Comparison of ENCODE assay signal across 28 cellular contexts in genomic region chr15:68080783-68081182, GRCh38. TPM values are rescaled to one million over a fixed set of nuclear protein-coding genes. Genes with fewer than 3 reads are reported as not detected.
A peak's percentile ranks its signal among the peaks of the same experiment; 100 is the strongest.
DNase-seq lines count a peak whose midpoint lies in the region; ATAC-seq, FAIRE-seq and TF ChIP-seq lines count a peak whose summit lies in the region.
"Had no signal": no experiment of that assay in that cellular context is flagged by ENCODE, and none has a peak within 500 bp of the region (broad histone marks: within the 10 kb centered on the region; RNA-seq: fewer than 3 reads in every experiment).

No MANE protein-coding gene starts in this region.

- H3K27me3 Mint-ChIP-seq in mesothelial cell of epicardium (ENCODE audit: low read depth), result no peaks in the 10 kb centered on the region
- H3K27me3 Mint-ChIP-seq in type B pancreatic cell, result no peaks in the 10 kb centered on the region
- H3K27me3 Mint-ChIP-seq: CD8-positive, alpha-beta memory T cell; naive B cell had no signal

- CTCF ChIA-PET in HepG2 (lab: Yijun Ruan, JAX; ENCODE audit: low intra/inter-chr PET ratio, low total read pairs), result no interaction called here

- peaks cover 39% of the 10 kb centered on the region for H4K20me1 ChIP-seq in HepG2 (ENCODE audit: insufficient read depth, low read length)

- intact Hi-C loops in right lobe of liver (cut with DNase I) (no loop called here), HepG2 (cut with micrococcal nuclease; ENCODE audit: unreplicated experiment) (no loop called here)

- H3K27me3 ChIP-seq in right lobe of liver (no peaks in the 10 kb centered on the region), HepG2 (ENCODE audit: control insufficient read depth in 1 of 2, insufficient read depth in 2 of 2, low read length in 2 of 2) (no peaks in the 10 kb centered on the region; a peak in 1 of 5 replicates)
- H3K27me3 ChIP-seq: hepatocyte, left lung, MG63, pancreas, sigmoid colon, SJCRH30 had no signal

- H3K4me1 ChIP-seq in right lobe of liver (peaks cover 0 to 53% (median 8%) of the 10 kb centered on the region in 4 donors), HepG2 (ENCODE audit: insufficient read depth, low read length) (peaks cover 58% of the 10 kb centered on the region)
- H3K4me1 ChIP-seq: SJCRH30 had no signal

- H3K9me3 Mint-ChIP-seq in mesothelial cell of epicardium (no peaks in the 10 kb centered on the region), type B pancreatic cell (no peaks in the 10 kb centered on the region)
- H3K9me3 Mint-ChIP-seq: activated naive CD4-positive, alpha-beta T cell treated with anti-CD3 and anti-CD28 coated beads, Interleukin-2, amount 50 U/mL, for 72 hours; activated T-helper 1 cell treated with anti-CD3 and anti-CD28 coated beads, Interleukin-12 subunit alpha, Interleukin-12 subunit beta, Interleukin-2, Interleukin-4 antibody, amounts not matched to agents 30 ng/mL and 10 ng/mL and 1 ng/mL, durations not matched to agents 14 hours and 24 hours and 36 hours; CD8-positive, alpha-beta memory T cell; GM23338; naive B cell had no signal

- TF ChIP-seq POLR2A in right lobe of liver (IDR thresholded peaks at IDR 0.05), result no peak
- TF ChIP-seq POLR2A in HepG2 (IDR thresholded peaks at IDR 0.05; ENCODE audit: insufficient read depth in 1 of 2, low read depth in 2 of 2, low read length in 2 of 2), result no peak

- BruUV-seq in HepG2 (replicated peaks; lab: Mats Ljungman, UMichigan), result no TSS peak

- H3K9ac ChIP-seq in HepG2 (ENCODE audit: insufficient read depth, low read depth, low read length), result no peak overlapping the region

- TF ChIP-seq CTCF in right lobe of liver (IDR thresholded peaks at IDR 0.05) (no peak), HepG2 (CRISPR knock-in tag; IDR thresholded peaks at IDR 0.05) (no peak), mesothelial cell of epicardium (IDR thresholded peaks at IDR 0.05; ENCODE audit: unreplicated experiment) (no peak), type B pancreatic cell (conservative IDR thresholded peaks at IDR 0.05) (no peak)

- H3K27ac Mint-ChIP-seq in mesothelial cell of epicardium, result peak overlapping the region; percentile 48
- H3K27ac Mint-ChIP-seq in type B pancreatic cell, result peak overlapping the region; percentile 2
- H3K27ac Mint-ChIP-seq: activated naive CD4-positive, alpha-beta T cell treated with anti-CD3 and anti-CD28 coated beads, Interleukin-2, amount 50 U/mL, for 72 hours; activated T-helper 1 cell treated with anti-CD3 and anti-CD28 coated beads, Interleukin-12 subunit alpha, Interleukin-12 subunit beta, Interleukin-2, Interleukin-4 antibody, amounts not matched to agents 30 ng/mL and 10 ng/mL and 1 ng/mL, durations not matched to agents 14 hours and 24 hours and 36 hours had no signal

- peaks cover 97% of the 10 kb centered on the region for H3K79me2 ChIP-seq in HepG2 (ENCODE audit: insufficient read depth, low read length)

- H3K4me3 Mint-ChIP-seq in mesothelial cell of epicardium, result no peak overlapping the region
- H3K4me3 Mint-ChIP-seq in type B pancreatic cell, result no peak overlapping the region
- H3K4me3 Mint-ChIP-seq: activated T-helper 1 cell treated with anti-CD3 and anti-CD28 coated beads, Interleukin-12 subunit alpha, Interleukin-12 subunit beta, Interleukin-2, Interleukin-4 antibody, amounts not matched to agents 30 ng/mL and 10 ng/mL and 1 ng/mL, durations not matched to agents 14 hours and 24 hours and 36 hours; GM23338 had no signal

- H3K4me2 ChIP-seq in HepG2 (ENCODE audit: low read depth, low read length), result no peak overlapping the region
- H3K4me2 ChIP-seq: GM23338, hepatocyte had no signal

- POLR2A ChIA-PET in HepG2 (lab: Yijun Ruan, JAX), result no interaction called here

- H3K9me3 ChIP-seq in right lobe of liver (no peaks in the 10 kb centered on the region), HepG2 (ENCODE audit: low read length) (no peaks in the 10 kb centered on the region)
- H3K9me3 ChIP-seq: left lung, MG63, pancreas, sigmoid colon had no signal

- peaks cover 59% of the 10 kb centered on the region for H3K4me1 Mint-ChIP-seq in mesothelial cell of epicardium
- H3K4me1 Mint-ChIP-seq in type B pancreatic cell (ENCODE audit: unreplicated experiment), result peaks cover 52% of the 10 kb centered on the region

- FAIRE-seq in HepG2 (lab: Jason Lieb, UNC), result no peak
- FAIRE-seq: pancreas, TTC549 had no signal

- TF ChIP-seq EP300 in HepG2 (IDR thresholded peaks at IDR 0.05; ENCODE audit: low read depth in 2 of 2, low read length in 2 of 2) (no peak), HepG2 (CRISPR knock-in tag; IDR thresholded peaks at IDR 0.05; ENCODE audit: borderline replicate concordance) (no peak)

- H3K36me3 ChIP-seq in right lobe of liver, result no peaks in the 10 kb centered on the region
- H3K36me3 ChIP-seq in HepG2 (replicated peaks in 1 of 2; ENCODE audit: control insufficient read depth in 1 of 2, insufficient read depth in 2 of 2, low read length in 2 of 2), result no peaks in the 10 kb centered on the region
- H3K36me3 ChIP-seq: left lung, pancreas, sigmoid colon, SJCRH30 had no signal

- DNase-seq in right lobe of liver (no peak), HepG2 (ENCODE audit: low spot score) (no peak), NCI-H748 (lab: John Stamatoyannopoulos, UW; ENCODE audit: unreplicated experiment) (peak; percentile 84), mesothelial cell of epicardium (ENCODE audit: low spot score in 2 of 2, unreplicated experiment in 2 of 2) (no peak), type B pancreatic cell (ENCODE audit: extremely low spot score, unreplicated experiment) (no peak), AG08396 (ENCODE audit: low spot score) (no peak)
- DNase-seq: CD8-positive, alpha-beta memory T cell; effector CD4-positive, alpha-beta T cell; erythroblast; foreskin melanocyte; left lung; MG63; naive B cell; NCI-H1694; NCI-H2171; NCI-H510A treated with DMSO at 0.1 percent for 48 hours; pancreas; sigmoid colon; SJCRH30; T-helper 1 cell; trophoblast cell had no signal

- H3K4me3 ChIP-seq in right lobe of liver (no peak overlapping the region), HepG2 (replicated peaks in 1 of 3; ENCODE audit: insufficient read depth in 1 of 3, low read depth in 2 of 3, low read length in 3 of 3) (no peak overlapping the region)
- H3K4me3 ChIP-seq: GM23338, hepatocyte, left lung, MG63, pancreas, sigmoid colon, SJCRH30 had no signal

- 36% methylated on average over 3 of the region's 3 CpGs for WGBS in right lobe of liver (ENCODE audit: insufficient coverage, low coverage, low lambda C conversion rate, missing lambda C conversion rate)
- 91% methylated on average over 3 of the region's 3 CpGs for WGBS in HepG2 (ENCODE audit: low lambda C conversion rate)

- ATAC-seq in right lobe of liver, result peak; percentile 32 to 62 (median 50)
- no peak for ATAC-seq in HepG2
- no peak for ATAC-seq in GM21515 (IDR thresholded peaks at IDR 0.05; ENCODE audit: unreplicated experiment)
- ATAC-seq in GM21786 (IDR thresholded peaks at IDR 0.05; ENCODE audit: unreplicated experiment), result no peak
- ATAC-seq: activated naive CD4-positive, alpha-beta T cell treated with anti-CD3 and anti-CD28 coated beads, Interleukin-2, amount 50 U/mL, for 72 hours; GM23338; left lung had no signal

- peaks cover 2% of the 10 kb centered on the region for H3K36me3 Mint-ChIP-seq in mesothelial cell of epicardium
- peaks cover 5% of the 10 kb centered on the region for H3K36me3 Mint-ChIP-seq in type B pancreatic cell
- H3K36me3 Mint-ChIP-seq: activated naive CD4-positive, alpha-beta T cell treated with anti-CD3 and anti-CD28 coated beads, Interleukin-2, amount 50 U/mL, for 72 hours; naive B cell had no signal

- in situ Hi-C loops in HepG2 (cut with HindIII; ENCODE audit: extremely low pct_ligation_motif_present, low pct_unique_long_range_greater_than_20kb), result no loop called here

- H3K27ac ChIP-seq in right lobe of liver (no peak overlapping the region), HepG2 (ENCODE audit: extremely low read length, insufficient read depth, low read length) (no peak overlapping the region)
- H3K27ac ChIP-seq: hepatocyte, left lung, sigmoid colon, SJCRH30 had no signal

- H2AFZ ChIP-seq in HepG2 (ENCODE audit: low read length), result no peak overlapping the region
- H2AFZ ChIP-seq: GM23338, hepatocyte had no signal

- no peak for TF ChIP-seq RAD21 in HepG2 (CRISPR knock-in tag; IDR thresholded peaks at IDR 0.05)

RNA-seq across cellular contexts. Expression of gene PIAS1, which starts 26.7 kb away (rescaled TPM):
- total RNA-seq in right lobe of liver (10 to 100 TPM in 5 of 6 experiments, 1 to 10 TPM in 1; 8.1 to 17.3 (median 13.1) TPM), HepG2 (2016; rRNA removed; fragmentation: Illumina TruSeq; extraction: Trizol) (20.7 and 23.2 TPM in 2 replicates), mesothelial cell of epicardium (68.2 to 71.1 TPM (median 69.2 TPM) in 3 replicates), type B pancreatic cell (ENCODE audit: low replicate concordance) (56.2 and 67.2 TPM in 2 replicates)
- 13.3 and 13.7 TPM in 2 replicates for total RNA-seq in HepG2 (2016; cell fraction: cytosol; rRNA removed; fragmentation: Illumina TruSeq; extraction: Trizol; ENCODE audit: low read depth)
- 19.2 and 20.9 TPM in 2 replicates for total RNA-seq in HepG2 (2016; cell fraction: insoluble cytoplasmic fraction; rRNA removed; fragmentation: Illumina TruSeq; extraction: Trizol)
- 15.7 and 17.4 TPM in 2 replicates for total RNA-seq in HepG2 (2016; cell fraction: membrane; rRNA removed; fragmentation: Illumina TruSeq; extraction: Trizol)
- 40.8 and 44.2 TPM in 2 replicates for total RNA-seq in HepG2 (2016; cell fraction: nucleus; rRNA removed; fragmentation: Illumina TruSeq; extraction: Trizol)
- 27.8 and 33.7 TPM in 2 replicates for polyA plus RNA-seq in HepG2 (2011; rRNA removed)
- 20.2 and 22.2 TPM in 2 replicates for polyA plus RNA-seq in HepG2 (2011; cell fraction: cytosol; rRNA removed)
- polyA plus RNA-seq in HepG2 (2011; cell fraction: nucleus; rRNA removed), result 52.0 and 60.6 TPM in 2 replicates
- polyA plus RNA-seq in HepG2 (2012), result 21.4 and 23.7 TPM in 2 replicates
- 1.9 and 2.4 TPM in 2 replicates for polyA plus RNA-seq in HepG2 (2016; cell fraction: cytosol; fragmentation: Illumina TruSeq; extraction: Trizol; ENCODE audit: low read depth)
- polyA plus RNA-seq in HepG2 (2016; cell fraction: insoluble cytoplasmic fraction; fragmentation: Illumina TruSeq; extraction: Trizol; ENCODE audit: low read depth), result 26.7 and 30.0 TPM in 2 replicates
- polyA plus RNA-seq in HepG2 (2016; cell fraction: membrane; fragmentation: Illumina TruSeq; extraction: Trizol; ENCODE audit: low read depth), result 4.2 and 4.8 TPM in 2 replicates
- polyA plus RNA-seq in HepG2 (2016; cell fraction: nucleus; fragmentation: Illumina TruSeq; extraction: Trizol; ENCODE audit: insufficient read depth, low read depth), result 25.3 and 26.6 TPM in 2 replicates
- 79.4 and 97.0 TPM in 2 replicates for polyA minus RNA-seq in HepG2 (2011; rRNA and poly(A)+ RNA removed; ENCODE audit: low replicate concordance)
- 25.3 and 29.3 TPM in 2 replicates for polyA minus RNA-seq in HepG2 (2011; cell fraction: cytosol; rRNA and poly(A)+ RNA removed)
- 120 and 122 TPM in 2 replicates for polyA minus RNA-seq in HepG2 (2011; cell fraction: nucleus; rRNA and poly(A)+ RNA removed)

Comparison
In these comparisons a context has a peak if more than half of its experiments do, and no peak if none do; other contexts are left out.
1. ATAC-seq: peak in right lobe of liver (4 of 4); none in HepG2 (single experiment), GM21515 (single experiment) and GM21786 (single experiment).